ENCODE assay signal across 29 cellular contexts in the genomic region with DNA sequence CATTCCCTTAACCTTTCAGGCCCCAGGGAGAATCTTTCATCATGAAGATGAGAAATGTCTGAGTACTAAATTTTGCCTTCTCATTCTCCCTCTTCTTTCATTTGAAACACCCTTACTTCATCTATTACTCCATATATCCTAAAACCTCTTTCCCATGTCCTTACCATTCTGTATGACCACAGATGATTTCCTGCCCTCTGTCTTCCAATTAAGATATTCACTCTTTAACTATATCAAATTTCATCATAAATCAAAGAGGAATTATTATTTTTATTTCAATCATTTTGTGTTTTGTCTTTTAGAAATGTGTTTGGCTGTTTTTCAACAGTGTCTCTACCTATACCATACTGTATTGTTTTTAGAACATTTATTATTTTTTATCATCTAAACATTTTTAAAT.
"Had no signal": no experiment of that assay in that cellular context is flagged by ENCODE, and none has a peak within 500 bp of the region (broad histone marks: within the 10 kb centered on the region; RNA-seq: fewer than 3 reads in every experiment).

No MANE protein-coding gene starts in this region.

- H3K27me3 ChIP-seq: stomach, suprapubic skin, testis, thyroid gland, tibial artery, tibial nerve, transverse colon, upper lobe of left lung, upper lobe of right lung, uterus, vagina had no signal

- H3K27ac ChIP-seq: stomach, suprapubic skin, testis, thoracic aorta, thyroid gland, tibial artery, tibial nerve, transverse colon, upper lobe of left lung, upper lobe of right lung, uterus, vagina had no signal

- H3K9me3 ChIP-seq: testis, thyroid gland, upper lobe of right lung, uterus, vagina had no signal

- H3K27ac Mint-ChIP-seq: stimulated activated effector memory CD8-positive, alpha-beta T cell treated with anti-CD3 and anti-CD28 coated beads, Interleukin-12 subunit alpha, Interleukin-12 subunit beta, amount 100 ng/mL, for 72 hours; stimulated activated memory B cell treated with anti-CD40 and anti-IgM and Interleukin-4, amounts not matched to agents 10 μg/mL and 1 μg/mL and 100 μg/mL, for 72 hours; stimulated activated naive B cell treated with anti-CD40 and anti-IgM and Interleukin-4, amounts not matched to agents 10 μg/mL and 1 μg/mL and 100 μg/mL, for 72 hours; stimulated activated naive CD8-positive, alpha-beta T cell treated with anti-CD3 and anti-CD28 coated beads, Interleukin-15, amount 100 ng/mL, for 72 hours; stimulated activated naive CD8-positive, alpha-beta T cell treated with anti-CD3 and anti-CD28 coated beads, Interleukin-15, Interleukin-2, amounts not matched to agents 100 ng/mL and 50 ng/mL, for 24 hours; type B pancreatic cell had no signal

- H3K4me3 Mint-ChIP-seq: stimulated activated effector memory CD8-positive, alpha-beta T cell treated with anti-CD3 and anti-CD28 coated beads, Interleukin-12 subunit alpha, Interleukin-12 subunit beta, amount 100 ng/mL, for 72 hours; stimulated activated memory B cell treated with anti-CD40 and anti-IgM and Interleukin-4, amounts not matched to agents 10 μg/mL and 1 μg/mL and 100 μg/mL, for 72 hours; stimulated activated naive B cell treated with anti-CD40 and anti-IgM and Interleukin-4, amounts not matched to agents 10 μg/mL and 1 μg/mL and 100 μg/mL, for 72 hours; stimulated activated naive CD8-positive, alpha-beta T cell treated with anti-CD3 and anti-CD28 coated beads, Interleukin-15, amount 100 ng/mL, for 72 hours; stimulated activated naive CD8-positive, alpha-beta T cell treated with anti-CD3 and anti-CD28 coated beads, Interleukin-15, Interleukin-2, amounts not matched to agents 100 ng/mL and 50 ng/mL, for 24 hours; type B pancreatic cell had no signal

- DNase-seq: stimulated activated CD4-positive, alpha-beta T cell treated with anti-CD3 and anti-CD28 coated beads, Interleukin-2, amount 100 ng/mL, for 48 hours; stimulated activated CD4-positive, alpha-beta T cell treated with anti-CD3 and anti-CD28 coated beads, Interleukin-4, amount 100 ng/mL, for 1 hour; stimulated activated CD4-positive, alpha-beta T cell treated with anti-CD3 and anti-CD28 coated beads, Interleukin-4, amount 100 ng/mL, for 24 hours; stimulated activated CD4-positive, alpha-beta T cell treated with anti-CD3 and anti-CD28 coated beads, Interleukin-4, amount 100 ng/mL, for 4 hours; stimulated activated CD8-positive, alpha-beta memory T cell treated with anti-CD3 and anti-CD28 coated beads, Interleukin-4, amount 100 ng/mL, for 48 hours; stimulated activated naive B cell treated with anti-CD40 and anti-IgM and Interleukin-4, amounts not matched to agents 10 μg/mL and 1 μg/mL and 100 μg/mL, for 72 hours; stimulated activated naive CD4-positive, alpha-beta T cell; stimulated activated naive CD4-positive, alpha-beta T cell treated with Interleukin-2 at 50 U/mL for 16 hours; stimulated activated naive CD8-positive, alpha-beta T cell treated with anti-CD3 and anti-CD28 coated beads, Interleukin-15, amount 100 ng/mL, for 72 hours; stimulated activated naive CD8-positive, alpha-beta T cell treated with anti-CD3 and anti-CD28 coated beads, Interleukin-15, Interleukin-2, amounts not matched to agents 100 U/mL and 50 U/mL, for 24 hours; stomach; substantia nigra; testis; thyroid gland; tibial artery; transverse colon; trophoblast cell; upper lobe of left lung; upper lobe of right lung; uterus had no signal

- ATAC-seq: stimulated activated effector memory CD8-positive, alpha-beta T cell treated with anti-CD3 and anti-CD28 coated beads, Interleukin-12 subunit alpha, Interleukin-12 subunit beta, amount 100 ng/mL, for 72 hours; stimulated activated memory B cell treated with anti-CD40 and anti-IgM and Interleukin-4, amounts not matched to agents 10 μg/mL and 1 μg/mL and 100 μg/mL, for 72 hours; stimulated activated naive B cell treated with anti-CD40 and anti-IgM and Interleukin-4, amounts not matched to agents 10 μg/mL and 1 μg/mL and 100 μg/mL, for 72 hours; stimulated activated naive CD8-positive, alpha-beta T cell treated with anti-CD3 and anti-CD28 coated beads, Interleukin-15, amount 100 ng/mL, for 72 hours; stimulated activated naive CD8-positive, alpha-beta T cell treated with anti-CD3 and anti-CD28 coated beads, Interleukin-15, Interleukin-2, amounts not matched to agents 100 U/mL and 50 U/mL, for 24 hours; upper lobe of right lung had no signal

- H3K4me1 ChIP-seq: stomach, suprapubic skin, testis, thyroid gland, tibial artery, tibial nerve, transverse colon, upper lobe of left lung, upper lobe of right lung, uterus, vagina had no signal

- H3K27me3 Mint-ChIP-seq: stimulated activated memory B cell treated with anti-CD40 and anti-IgM and Interleukin-4, amounts not matched to agents 10 μg/mL and 1 μg/mL and 100 μg/mL, for 72 hours; stimulated activated naive B cell treated with anti-CD40 and anti-IgM and Interleukin-4, amounts not matched to agents 10 μg/mL and 1 μg/mL and 100 μg/mL, for 72 hours; stimulated activated naive CD8-positive, alpha-beta T cell treated with anti-CD3 and anti-CD28 coated beads, Interleukin-15, amount 100 ng/mL, for 72 hours; stimulated activated naive CD8-positive, alpha-beta T cell treated with anti-CD3 and anti-CD28 coated beads, Interleukin-15, Interleukin-2, amounts not matched to agents 100 ng/mL and 50 ng/mL, for 24 hours; type B pancreatic cell had no signal

- H3K4me3 ChIP-seq: stomach, suprapubic skin, testis, thoracic aorta, thyroid gland, tibial artery, tibial nerve, transverse colon, upper lobe of left lung, upper lobe of right lung, uterus, vagina had no signal

- H3K4me1 Mint-ChIP-seq: stimulated activated effector memory CD8-positive, alpha-beta T cell treated with anti-CD3 and anti-CD28 coated beads, Interleukin-12 subunit alpha, Interleukin-12 subunit beta, amount 100 ng/mL, for 72 hours; stimulated activated memory B cell treated with anti-CD40 and anti-IgM and Interleukin-4, amounts not matched to agents 10 μg/mL and 1 μg/mL and 100 μg/mL, for 72 hours; stimulated activated naive B cell treated with anti-CD40 and anti-IgM and Interleukin-4, amounts not matched to agents 10 μg/mL and 1 μg/mL and 100 μg/mL, for 72 hours; stimulated activated naive CD8-positive, alpha-beta T cell treated with anti-CD3 and anti-CD28 coated beads, Interleukin-15, amount 100 ng/mL, for 72 hours had no signal

- H3K36me3 Mint-ChIP-seq: stimulated activated effector memory CD8-positive, alpha-beta T cell treated with anti-CD3 and anti-CD28 coated beads, Interleukin-12 subunit alpha, Interleukin-12 subunit beta, amount 100 ng/mL, for 72 hours; stimulated activated memory B cell treated with anti-CD40 and anti-IgM and Interleukin-4, amounts not matched to agents 10 μg/mL and 1 μg/mL and 100 μg/mL, for 72 hours; type B pancreatic cell had no signal

- FAIRE-seq: urothelium cell line had no signal

- H3K36me3 ChIP-seq: stomach, suprapubic skin, thoracic aorta, thyroid gland, tibial artery, tibial nerve, transverse colon, upper lobe of left lung, upper lobe of right lung, uterus, vagina had no signal
